19 cellular contexts compared by ENCODE assay signal in genomic region chrX:97882306-97882705, GRCh38.
DNase-seq lines count a peak whose midpoint lies in the region; ATAC-seq, FAIRE-seq and TF ChIP-seq lines count a peak whose summit lies in the region.
"Had no signal": no experiment of that assay in that cellular context is flagged by ENCODE, and none has a peak within 500 bp of the region (broad histone marks: within the 10 kb centered on the region; RNA-seq: fewer than 3 reads in every experiment).

No MANE protein-coding gene starts in this region.

- no peak overlapping the region for H3K4me3 ChIP-seq in keratinocyte (ENCODE audit: control insufficient read depth in 2 of 3, extremely low read depth in 1 of 3, insufficient read depth in 2 of 3, low read depth in 1 of 3, low read length in 3 of 3)

- H4K20me1 ChIP-seq in keratinocyte (ENCODE audit: control insufficient read depth, extremely low read depth, insufficient read depth, low read length) = no peaks in the 10 kb centered on the region

- DNase-seq in EL = peak; percentile 14
- peak; percentile 0 for DNase-seq in MV-4-11 (lab: John Stamatoyannopoulos, UW)
- peak; percentile 53 for DNase-seq in amniotic epithelial cell (ENCODE audit: low read depth)
- DNase-seq in keratinocyte (ENCODE audit: low read depth, low spot score) = no peak
- no peak for DNase-seq in nucleus accumbens (lab: John Stamatoyannopoulos, UW)
- DNase-seq: AML-193, DMS79 treated with DMSO at 0.1 percent for 48 hours, KG1, NCI-H1048, NCI-H1436, NCI-H2081, OCI-M1, RPMI8226, SIG-M5 had no signal

- no peak for ATAC-seq in esophagus mucosa
- ATAC-seq in HG02678 (IDR thresholded peaks at IDR 0.05; ENCODE audit: unreplicated experiment) = no peak
- ATAC-seq: HepG2 had no signal

- no peaks in the 10 kb centered on the region for H3K27me3 ChIP-seq in keratinocyte (ENCODE audit: control insufficient read depth, extremely low read depth, insufficient read depth, low read length)

- peaks cover 6% of the 10 kb centered on the region for H3K4me1 ChIP-seq in keratinocyte (ENCODE audit: control insufficient read depth, extremely low read depth, insufficient read depth, low read length)

- peak overlapping the region; percentile 42 for H3K27ac ChIP-seq in keratinocyte (ENCODE audit: control insufficient read depth, insufficient read depth, low read length)

- dilution Hi-C loops in keratinocyte (cut with MboI; ENCODE audit: extremely low pct_ligation_motif_present, low sequenced_read_pairs) = no loop called here

- no peak for TF ChIP-seq CTCF in keratinocyte (optimal IDR thresholded peaks at IDR 0.05 in 1 of 3, IDR thresholded peaks at IDR 0.05 in 1 of 3, conservative IDR thresholded peaks at IDR 0.05 in 1 of 3; ENCODE audit: extremely low read depth in 1 of 3, insufficient read depth in 2 of 3, low read length in 3 of 3)

- H3K79me2 ChIP-seq in keratinocyte (ENCODE audit: control insufficient read depth, insufficient read depth, low read length) = no peaks in the 10 kb centered on the region

- peak overlapping the region; percentile 28 for H3K4me2 ChIP-seq in keratinocyte (ENCODE audit: control insufficient read depth, extremely low read depth, insufficient read depth, low read depth, low read length)

- no peak for FAIRE-seq in keratinocyte (lab: Jason Lieb, UNC)
- FAIRE-seq: G401.6, H54, HepG2 had no signal

- no peak overlapping the region for H2AFZ ChIP-seq in keratinocyte (ENCODE audit: control insufficient read depth, low read length)

- no peaks in the 10 kb centered on the region for H3K9me3 ChIP-seq in keratinocyte (ENCODE audit: control insufficient read depth, low read depth, low read length)

- H3K9ac ChIP-seq in keratinocyte (ENCODE audit: control insufficient read depth, extremely low read depth, insufficient read depth, low read length) = no peak overlapping the region

- no peaks in the 10 kb centered on the region for H3K9me1 ChIP-seq in keratinocyte (ENCODE audit: control insufficient read depth, extremely low read depth, insufficient read depth, low read length)

- no peaks in the 10 kb centered on the region for H3K36me3 ChIP-seq in keratinocyte (ENCODE audit: control insufficient read depth in 2 of 2, extremely low read depth in 1 of 2, insufficient read depth in 2 of 2, low read length in 2 of 2)

Comparison
In these comparisons a context has a peak if more than half of its experiments do, and no peak if none do; other contexts are left out.
1. DNase-seq: peak in EL (single experiment), MV-4-11 (single experiment) and amniotic epithelial cell (single experiment); none in keratinocyte (single experiment) and nucleus accumbens (0 of 56).